In genomic region chr15:64095795-64096485, GRCh38 we compare ENCODE assay signal across 1 cellular context.
TF ChIP-seq lines count a peak whose summit lies in the region.

A gene with protein sequence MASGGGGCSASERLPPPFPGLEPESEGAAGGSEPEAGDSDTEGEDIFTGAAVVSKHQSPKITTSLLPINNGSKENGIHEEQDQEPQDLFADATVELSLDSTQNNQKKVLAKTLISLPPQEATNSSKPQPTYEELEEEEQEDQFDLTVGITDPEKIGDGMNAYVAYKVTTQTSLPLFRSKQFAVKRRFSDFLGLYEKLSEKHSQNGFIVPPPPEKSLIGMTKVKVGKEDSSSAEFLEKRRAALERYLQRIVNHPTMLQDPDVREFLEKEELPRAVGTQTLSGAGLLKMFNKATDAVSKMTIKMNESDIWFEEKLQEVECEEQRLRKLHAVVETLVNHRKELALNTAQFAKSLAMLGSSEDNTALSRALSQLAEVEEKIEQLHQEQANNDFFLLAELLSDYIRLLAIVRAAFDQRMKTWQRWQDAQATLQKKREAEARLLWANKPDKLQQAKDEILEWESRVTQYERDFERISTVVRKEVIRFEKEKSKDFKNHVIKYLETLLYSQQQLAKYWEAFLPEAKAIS (plus strand): TSS chr15:64095982. CDS start chr15:64096014, 32 bp downstream.

TF ChIP-seq in SK-N-SH, 30 proteins besides CTCF, POLR2A, EP300 and RAD21 (continued from another document):
- TF ChIP-seq ZBTB33 (IDR thresholded peaks at IDR 0.05; ENCODE audit: borderline replicate concordance, low read depth) (no peak), JUND (IDR thresholded peaks at IDR 0.05) (no peak), NFIC (IDR thresholded peaks at IDR 0.05; ENCODE audit: borderline replicate concordance) (no peak; the same call in 1 of the 2 replicates), MXI1 (IDR thresholded peaks at IDR 0.05; ENCODE audit: low read depth, low read length) (peak; percentile 82), EZH2phosphoT487 (IDR thresholded peaks at IDR 0.05; ENCODE audit: borderline replicate concordance, low read depth) (no peak), USF1 (IDR thresholded peaks at IDR 0.05; ENCODE audit: borderline replicate concordance, low read depth) (peak; percentile 45; the same call in 1 of the 2 replicates), YY1 (IDR thresholded peaks at IDR 0.05; ENCODE audit: low read depth) (peak; percentile 95), REST (IDR thresholded peaks at IDR 0.05; ENCODE audit: low read depth, low read length) (peak; percentile 87), USF2 (IDR thresholded peaks at IDR 0.05; ENCODE audit: borderline replicate concordance, low read depth, low read length) (no peak), ELF1 (IDR thresholded peaks at IDR 0.05) (peak; percentile 43; the same call in 1 of the 2 replicates), FOXM1 (IDR thresholded peaks at IDR 0.05; ENCODE audit: low read depth) (no peak), RFX5 (IDR thresholded peaks at IDR 0.05; ENCODE audit: low read length) (0 out of 2 replicates have a peak, but pooled peaks have one; percentile 7), SIN3A (IDR thresholded peaks at IDR 0.05; ENCODE audit: borderline replicate concordance, low read depth, low read length) (peak; percentile 94), RXRA (IDR thresholded peaks at IDR 0.05; ENCODE audit: borderline replicate concordance, low read depth) (no peak), IRF3 (IDR thresholded peaks at IDR 0.05; ENCODE audit: low read depth, low read length) (no peak), POLR2AphosphoS5 (IDR thresholded peaks at IDR 0.05; ENCODE audit: low read depth, low read length) (peak; percentile 97), MEF2A (IDR thresholded peaks at IDR 0.05; ENCODE audit: borderline replicate concordance, low read depth) (no peak), FOXJ3 (CRISPR knock-in tag; IDR thresholded peaks at IDR 0.05) (0 out of 2 replicates have a peak, but pooled peaks have one; percentile 29), TCF12 (IDR thresholded peaks at IDR 0.05) (no peak), GABPA (IDR thresholded peaks at IDR 0.05; ENCODE audit: low read depth) (peak; percentile 83), SMC3 (IDR thresholded peaks at IDR 0.05; ENCODE audit: low read depth, low read length) (no peak), TEAD4 (IDR thresholded peaks at IDR 0.05; ENCODE audit: borderline replicate concordance, insufficient read depth) (no peak), CHD2 (IDR thresholded peaks at IDR 0.05; ENCODE audit: low read length, partially characterized antibody) (peak; percentile 80), GATA2 (CRISPR knock-in tag; IDR thresholded peaks at IDR 0.05) (no peak), RCOR1 (IDR thresholded peaks at IDR 0.05; ENCODE audit: low read length) (peak; percentile 64; the same call in 1 of the 2 replicates), FOSL2 (IDR thresholded peaks at IDR 0.05; ENCODE audit: borderline replicate concordance, low read depth) (no peak), NRF1 (IDR thresholded peaks at IDR 0.05; ENCODE audit: low read depth, low read length) (peak; percentile 79)
- TF ChIP-seq, protein P1, sequence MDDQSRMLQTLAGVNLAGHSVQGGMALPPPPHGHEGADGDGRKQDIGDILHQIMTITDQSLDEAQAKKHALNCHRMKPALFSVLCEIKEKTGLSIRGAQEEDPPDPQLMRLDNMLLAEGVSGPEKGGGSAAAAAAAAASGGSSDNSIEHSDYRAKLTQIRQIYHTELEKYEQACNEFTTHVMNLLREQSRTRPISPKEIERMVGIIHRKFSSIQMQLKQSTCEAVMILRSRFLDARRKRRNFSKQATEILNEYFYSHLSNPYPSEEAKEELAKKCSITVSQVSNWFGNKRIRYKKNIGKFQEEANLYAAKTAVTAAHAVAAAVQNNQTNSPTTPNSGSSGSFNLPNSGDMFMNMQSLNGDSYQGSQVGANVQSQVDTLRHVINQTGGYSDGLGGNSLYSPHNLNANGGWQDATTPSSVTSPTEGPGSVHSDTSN (IDR thresholded peaks at IDR 0.05): no peak
